28 cellular contexts compared by ENCODE assay signal in the genomic region with DNA sequence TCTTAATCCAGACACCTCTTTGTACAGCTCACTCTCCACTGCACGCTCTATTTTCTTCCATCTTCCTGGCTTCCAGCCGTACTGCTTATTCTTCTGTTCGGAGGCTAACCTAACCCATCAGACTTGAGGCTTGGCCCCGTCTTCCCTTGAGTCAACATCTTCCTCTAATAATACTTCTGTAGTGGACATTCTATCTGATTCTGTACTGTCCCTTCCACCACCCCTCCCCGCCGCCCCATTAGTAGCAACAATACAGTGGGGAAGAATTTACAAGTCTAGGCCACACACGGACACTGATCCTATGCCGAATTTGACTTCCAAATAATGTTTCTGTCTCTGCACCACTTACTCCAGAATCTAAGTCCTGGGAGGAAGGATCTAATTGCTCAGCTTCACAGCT.
"Had no signal": no experiment of that assay in that cellular context is flagged by ENCODE, and none has a peak within 500 bp of the region (broad histone marks: within the 10 kb centered on the region; RNA-seq: fewer than 3 reads in every experiment).

No MANE protein-coding gene starts in this region.

- H3K4me1 ChIP-seq: breast epithelium, colonic mucosa, gastrocnemius medialis, heart left ventricle had no signal

- H3K27ac ChIP-seq: ascending aorta, breast epithelium, cardiac muscle cell, colonic mucosa, foreskin keratinocyte, gastrocnemius medialis, heart left ventricle had no signal

- H3K27me3 ChIP-seq: ascending aorta, breast epithelium, cardiac muscle cell, colonic mucosa, foreskin keratinocyte, gastrocnemius medialis, heart left ventricle had no signal

- DNase-seq: activated CD4-positive, alpha-beta memory T cell treated with anti-CD3 and anti-CD28 coated beads, Interleukin-2, amount 10 ng/mL, durations not matched to agents 7 days and 5 days; activated CD4-positive, alpha-beta T cell treated with anti-CD3 and anti-CD28 coated beads for 36 hours; activated CD4-positive, alpha-beta T cell treated with anti-CD3 and anti-CD28 coated beads, Interleukin-2, amount 10 ng/mL, durations not matched to agents 24 days and 14 days; activated CD4-positive, alpha-beta T cell treated with anti-CD3 and anti-CD28 coated beads, Interleukin-2, amount 50 U/mL, for 4 hours; activated CD4-positive, CD25-positive, alpha-beta regulatory T cell; activated CD4-positive, CD25-positive, alpha-beta regulatory T cell treated with anti-CD3 and anti-CD28 coated beads, Interleukin-2, amount 50 U/mL, for 72 hours; activated CD8-positive, alpha-beta memory T cell treated with anti-CD3 and anti-CD28 coated beads, Interleukin-2, amount 50 U/mL, for 48 hours; activated gamma-delta T cell; activated naive CD4-positive, alpha-beta T cell; activated naive CD4-positive, alpha-beta T cell treated with anti-CD3 and anti-CD28 coated beads, Interleukin-2, amount 10 ng/mL, durations not matched to agents 7 days and 5 days; activated naive CD8-positive, alpha-beta T cell treated with anti-CD3 and anti-CD28 coated beads, Interleukin-2, amount 10 ng/mL, durations not matched to agents 7 days and 5 days; activated T-cell treated with anti-CD3 and anti-CD28 coated beads for 4 hours; activated T-cell treated with anti-CD3 and anti-CD28 coated beads, Interleukin-2, amount 50 U/mL, for 24 hours; activated T-cell treated with anti-CD3 and anti-CD28 coated beads, Interleukin-2, amount 50 U/mL, for 72 hours; central memory CD4-positive, alpha-beta T cell; cerebellar nuclear complex; colonic mucosa; effector CD8-positive, alpha-beta T cell; foreskin keratinocyte; gastrocnemius medialis; glutamatergic neuron; heart left ventricle; T-helper 2 cell had no signal

- H3K4me3 ChIP-seq: ascending aorta, breast epithelium, cardiac muscle cell, colonic mucosa, gastrocnemius medialis, heart left ventricle had no signal

- ATAC-seq: activated CD4-positive, alpha-beta T cell treated with anti-CD3 and anti-CD28 coated beads for 36 hours; activated naive CD4-positive, alpha-beta T cell treated with anti-CD3 and anti-CD28 coated beads, Interleukin-2, amount 50 U/mL, for 72 hours; activated T-cell treated with anti-CD3 and anti-CD28 coated beads, Interleukin-2, amount 50 U/mL, for 72 hours; esophagus mucosa; foreskin keratinocyte; gastrocnemius medialis; heart left ventricle had no signal

- H3K9me3 ChIP-seq: ascending aorta, breast epithelium, colonic mucosa, gastrocnemius medialis, heart left ventricle had no signal

- H3K36me3 ChIP-seq: ascending aorta, breast epithelium, cardiac muscle cell, colonic mucosa, gastrocnemius medialis, heart left ventricle had no signal
